In genomic region chr17:75319818-75320691, GRCh38 we compare ENCODE assay signal across 10 cellular contexts. TPM values are rescaled to one million over a fixed set of nuclear protein-coding genes. Genes with fewer than 3 reads are reported as not detected.
DNase-seq lines count a peak whose midpoint lies in the region; ATAC-seq and TF ChIP-seq lines count a peak whose summit lies in the region.
"Had no signal": no experiment of that assay in that cellular context is flagged by ENCODE, and none has a peak within 500 bp of the region (broad histone marks: within the 10 kb centered on the region; RNA-seq: fewer than 3 reads in every experiment).

No MANE protein-coding gene starts in this region.

- no peaks in the 10 kb centered on the region for H3K9me3 ChIP-seq in transverse colon
- H3K9me3 ChIP-seq: A549 had no signal

- H3K27ac ChIP-seq in transverse colon = peak overlapping the region; percentile 41 to 76 (median 46)
- H3K27ac ChIP-seq: A549 had no signal

- H3K27me3 ChIP-seq in transverse colon = no peaks in the 10 kb centered on the region

- CTCF ChIA-PET in WTC11 (lab: Charles Lee) = interaction anchor here (0.6 to 3.2 kb wide), 8 partner anchors 17 to 119 kb away, joined by 3 to 13 read pairs (median 4); partner anchors contain the start of genes GRB2 and SLC25A19

- no peak for DNase-seq in activated naive CD8-positive, alpha-beta T cell treated with anti-CD3 and anti-CD28 coated beads for 36 hours
- no peak for DNase-seq in activated naive CD8-positive, alpha-beta T cell treated with anti-CD3 and anti-CD28 coated beads, Interleukin-2, amount 50 U/mL, for 24 hours
- no peak for DNase-seq in WTC11 (ENCODE audit: low spot score)
- DNase-seq in transverse colon = peak; percentile 46
- DNase-seq in GDM1 (lab: John Stamatoyannopoulos, UW) = no peak
- DNase-seq in cardiac septum (ENCODE audit: low spot score) = no peak
- no peak for DNase-seq in stimulated activated CD8-positive, alpha-beta memory T cell treated with anti-CD3 and anti-CD28 coated beads, Interleukin-4, amount 100 ng/mL, for 48 hours
- DNase-seq: effector memory CD4-positive, alpha-beta T cell had no signal

- peaks cover 3 to 22% (median 4%) of the 10 kb centered on the region in 4 donors for H3K4me1 ChIP-seq in transverse colon
- H3K4me1 ChIP-seq: A549 had no signal

- peak overlapping the region; percentile 16 for H3K27ac Mint-ChIP-seq in activated naive CD8-positive, alpha-beta T cell treated with anti-CD3 and anti-CD28 coated beads for 36 hours
- H3K27ac Mint-ChIP-seq in activated naive CD8-positive, alpha-beta T cell treated with anti-CD3 and anti-CD28 coated beads, Interleukin-2, amount 50 U/mL, for 24 hours = no peak overlapping the region
- peak overlapping the region; percentile 14; the same call in 1 of the 2 replicates for H3K27ac Mint-ChIP-seq in WTC11

- no peaks in the 10 kb centered on the region for H3K27me3 Mint-ChIP-seq in activated naive CD8-positive, alpha-beta T cell treated with anti-CD3 and anti-CD28 coated beads for 36 hours
- H3K27me3 Mint-ChIP-seq in activated naive CD8-positive, alpha-beta T cell treated with anti-CD3 and anti-CD28 coated beads, Interleukin-2, amount 50 U/mL, for 24 hours = no peaks in the 10 kb centered on the region
- no peaks in the 10 kb centered on the region for H3K27me3 Mint-ChIP-seq in WTC11 (ENCODE audit: low read depth)

- peaks cover 0 to 10% (median 5%) of the 10 kb centered on the region in 4 donors for H3K36me3 ChIP-seq in transverse colon

- no peak overlapping the region for H3K4me3 Mint-ChIP-seq in activated naive CD8-positive, alpha-beta T cell treated with anti-CD3 and anti-CD28 coated beads for 36 hours
- no peak overlapping the region for H3K4me3 Mint-ChIP-seq in activated naive CD8-positive, alpha-beta T cell treated with anti-CD3 and anti-CD28 coated beads, Interleukin-2, amount 50 U/mL, for 24 hours
- H3K4me3 Mint-ChIP-seq in WTC11 = no peak overlapping the region

- no peak for TF ChIP-seq EP300 in transverse colon (IDR thresholded peaks at IDR 0.05; ENCODE audit: low read depth)

- 69 to 75% methylated on average over 16 to 22 of the region's 22 CpGs for WGBS in transverse colon (ENCODE audit: low coverage in 1 of 2), 2 donors

- POLR2A ChIA-PET in WTC11 (lab: Charles Lee) = interaction anchor here (0.6 to 1.1 kb wide), 2 partner anchors 11 to 110 kb away, joined by 3 to 8 read pairs; no protein-coding TSS in a partner anchor

- H3K9me3 Mint-ChIP-seq in activated naive CD8-positive, alpha-beta T cell treated with anti-CD3 and anti-CD28 coated beads for 36 hours = no peaks in the 10 kb centered on the region
- no peaks in the 10 kb centered on the region for H3K9me3 Mint-ChIP-seq in activated naive CD8-positive, alpha-beta T cell treated with anti-CD3 and anti-CD28 coated beads, Interleukin-2, amount 50 U/mL, for 24 hours
- no peaks in the 10 kb centered on the region for H3K9me3 Mint-ChIP-seq in WTC11

- TF ChIP-seq POLR2A in transverse colon (IDR thresholded peaks at IDR 0.05) = no peak

- no peak for ATAC-seq in activated naive CD8-positive, alpha-beta T cell treated with anti-CD3 and anti-CD28 coated beads, Interleukin-2, amount 50 U/mL, for 24 hours
- ATAC-seq in HG02798 (IDR thresholded peaks at IDR 0.05; ENCODE audit: poor library complexity, unreplicated experiment) = peak; percentile 61
- no peak for ATAC-seq in WTC11
- ATAC-seq: A549 had no signal

- in situ Hi-C loops in transverse colon (cut with MboI; ENCODE audit: low pct_ligation_motif_present in 1 of 4, low pct_unique_long_range_greater_than_20kb in 1 of 4, low sequenced_read_pairs in 3 of 4) = loop anchor here (5.0 to 25.0 kb wide), 2 partner anchors 92 kb away; partner anchors contain the start of gene GRB2 (in 2 of the 4)

- H3K36me3 Mint-ChIP-seq in activated naive CD8-positive, alpha-beta T cell treated with anti-CD3 and anti-CD28 coated beads for 36 hours = peaks cover 29% of the 10 kb centered on the region
- peaks cover 35% of the 10 kb centered on the region for H3K36me3 Mint-ChIP-seq in activated naive CD8-positive, alpha-beta T cell treated with anti-CD3 and anti-CD28 coated beads, Interleukin-2, amount 50 U/mL, for 24 hours (ENCODE audit: low read depth)
- peaks cover 31% of the 10 kb centered on the region for H3K36me3 Mint-ChIP-seq in WTC11

- H3K4me3 ChIP-seq in transverse colon = no peak overlapping the region
- H3K4me3 ChIP-seq: A549 had no signal

- H3K4me1 Mint-ChIP-seq in activated naive CD8-positive, alpha-beta T cell treated with anti-CD3 and anti-CD28 coated beads for 36 hours = peaks cover 25% of the 10 kb centered on the region
- H3K4me1 Mint-ChIP-seq in activated naive CD8-positive, alpha-beta T cell treated with anti-CD3 and anti-CD28 coated beads, Interleukin-2, amount 50 U/mL, for 24 hours = peaks cover 30% of the 10 kb centered on the region
- H3K4me1 Mint-ChIP-seq in WTC11 = peaks cover 16% of the 10 kb centered on the region

- TF ChIP-seq CTCF in WTC11 (IDR thresholded peaks at IDR 0.05) = no peak
- TF ChIP-seq CTCF in transverse colon (IDR thresholded peaks at IDR 0.05) = no peak

- intact Hi-C loops in transverse colon (cut with DNase I; ENCODE audit: low total_unique reads) = loop anchor here (5.0 kb wide), 1 partner anchor 82 kb away; no protein-coding TSS in a partner anchor
- intact Hi-C loops in cardiac septum (cut with DNase I) = loop anchor here (2.0 kb wide), 1 partner anchor 23 kb away; no protein-coding TSS in a partner anchor

TF ChIP-seq in WTC11, 78 proteins besides CTCF, POLR2A, EP300 and RAD21 (continues in another document):
- TF ChIP-seq ZNF219 (CRISPR knock-in tag; IDR thresholded peaks at IDR 0.05; ENCODE audit: borderline replicate concordance) = no peak
- TF ChIP-seq ZMAT4 (CRISPR knock-in tag; IDR thresholded peaks at IDR 0.05) = no peak
- no peak for TF ChIP-seq JUN (CRISPR knock-in tag; IDR thresholded peaks at IDR 0.05)
- no peak for TF ChIP-seq FOXK1 (CRISPR knock-in tag; IDR thresholded peaks at IDR 0.05)
- TF ChIP-seq USF2 (CRISPR knock-in tag; IDR thresholded peaks at IDR 0.05) = no peak
- no peak for TF ChIP-seq GRHL2 (CRISPR knock-in tag; IDR thresholded peaks at IDR 0.05; ENCODE audit: insufficient replicate concordance, severe bottlenecking)
- no peak for TF ChIP-seq ZNF512 (CRISPR knock-in tag; IDR thresholded peaks at IDR 0.05; ENCODE audit: borderline replicate concordance)
- TF ChIP-seq IRF2 (CRISPR knock-in tag; IDR thresholded peaks at IDR 0.05; ENCODE audit: borderline replicate concordance, low read depth) = no peak
- no peak for TF ChIP-seq HMGXB4 (CRISPR knock-in tag; IDR thresholded peaks at IDR 0.05)
- no peak for TF ChIP-seq ZBTB21 (CRISPR knock-in tag; IDR thresholded peaks at IDR 0.05; ENCODE audit: borderline replicate concordance)

RNA-seq across cellular contexts. Expression of gene SLC25A19, which starts 30.8 kb away (rescaled TPM):
- total RNA-seq in activated naive CD8-positive, alpha-beta T cell treated with anti-CD3 and anti-CD28 coated beads for 36 hours = 100 to 1,000 TPM; 103 to 107 TPM
- total RNA-seq in WTC11 (2021) (22.6 to 27.7 TPM (median 23.0 TPM) in 3 replicates), transverse colon (10 to 100 TPM; 12.6 to 49.6 (median 20.7) TPM), cardiac septum (8.5 TPM)

RNA-seq across cellular contexts. Expression of gene MIF4GD, which starts 49.0 kb away (rescaled TPM):
- 10 to 100 TPM; 35.3 to 38.1 TPM for total RNA-seq in activated naive CD8-positive, alpha-beta T cell treated with anti-CD3 and anti-CD28 coated beads for 36 hours
- total RNA-seq in WTC11 (2021) = 21.6 to 29.2 TPM (median 28.5 TPM) in 3 replicates
- total RNA-seq in transverse colon = 10 to 100 TPM in 3 of 4 donors, 1 to 10 TPM in 1; 9.0 to 44.0 (median 28.6) TPM
- total RNA-seq in cardiac septum = 18.1 TPM

RNA-seq across cellular contexts. Expression of gene MRPS7, which starts 58.4 kb away (rescaled TPM):
- total RNA-seq in activated naive CD8-positive, alpha-beta T cell treated with anti-CD3 and anti-CD28 coated beads for 36 hours = 10 to 100 TPM; 93.5 to 96.9 TPM
- 85.8 to 94.7 TPM (median 87.5 TPM) in 3 replicates for total RNA-seq in WTC11 (2021)
- 10 to 100 TPM; 27.1 to 54.0 (median 37.4) TPM for total RNA-seq in transverse colon
- 102 TPM for total RNA-seq in cardiac septum

RNA-seq across cellular contexts. Expression of gene GGA3, which starts 58.6 kb away (rescaled TPM):
- total RNA-seq in activated naive CD8-positive, alpha-beta T cell treated with anti-CD3 and anti-CD28 coated beads for 36 hours = 10 to 100 TPM; 63.7 to 72.0 TPM
- 54.5 to 66.9 TPM (median 62.7 TPM) in 3 replicates for total RNA-seq in WTC11 (2021)
- total RNA-seq in transverse colon = 100 to 1,000 TPM in 1 of 4 donors, 10 to 100 TPM in 3; 36.2 to 134 (median 59.0) TPM
- 24.2 TPM for total RNA-seq in cardiac septum
